Comparison of ENCODE assay signal across 8 cellular contexts in the genomic region with DNA sequence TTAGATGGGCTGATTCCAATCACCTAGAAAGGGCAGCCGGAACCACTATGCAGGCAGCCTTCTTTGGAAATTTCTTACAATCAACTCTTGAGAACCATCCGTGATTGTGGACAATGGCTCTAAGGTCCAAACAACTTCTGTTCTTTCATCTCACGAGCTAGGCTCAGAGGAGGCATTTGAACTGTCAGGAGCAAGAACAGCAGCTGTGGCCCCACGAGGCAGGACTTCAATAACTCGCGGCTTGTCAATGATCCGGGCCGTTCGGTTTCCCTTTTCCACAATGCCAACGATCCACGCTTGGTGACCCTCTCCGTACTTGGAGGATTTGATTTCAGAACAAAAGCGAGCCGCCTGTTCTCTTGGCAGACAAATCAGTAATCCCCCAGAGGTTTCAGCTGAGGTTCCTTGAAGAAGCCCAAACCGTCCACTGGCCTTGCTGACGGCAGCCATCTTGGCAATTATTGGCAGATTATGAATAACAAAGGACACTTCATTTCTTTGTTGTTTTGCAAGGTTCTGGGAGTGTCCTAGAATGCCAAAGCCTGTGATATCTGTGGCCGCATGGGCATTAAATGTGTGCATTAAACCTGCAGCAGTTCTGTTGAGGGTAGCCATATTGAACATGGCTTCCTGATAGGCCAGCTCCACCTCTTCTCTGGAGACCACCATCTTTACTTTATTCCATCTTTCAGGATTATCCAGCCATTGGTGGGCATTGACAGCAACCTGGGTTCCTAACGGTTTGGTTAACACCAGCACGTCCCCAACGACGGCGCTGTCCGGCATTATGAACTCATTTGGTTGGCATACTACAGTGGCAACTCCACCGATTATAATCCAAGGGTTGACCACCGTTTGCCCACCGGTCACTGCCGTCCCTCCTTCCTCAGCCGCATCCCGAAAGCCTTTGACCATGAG. TPM values are rescaled to one million over a fixed set of nuclear protein-coding genes. Genes with fewer than 3 reads are reported as not detected.
DNase-seq lines count a peak whose midpoint lies in the region; ATAC-seq and TF ChIP-seq lines count a peak whose summit lies in the region.

No MANE protein-coding gene starts in this region.

- DNase-seq in Jurkat, Clone E6-1 (ENCODE audit: low read depth, low spot score) = no peak
- DNase-seq in colonic mucosa = no peak
- no peak for DNase-seq in natural killer cell treated with Interleukin-12 subunit alpha and Interleukin-12 subunit beta and Interleukin-15 and Interleukin-18, amount 100 ng/mL, for 72 hours (ENCODE audit: low spot score)
- DNase-seq in NCI-H128 (lab: John Stamatoyannopoulos, UW; ENCODE audit: unreplicated experiment) = no peak
- no peak for DNase-seq in central memory CD4-positive, alpha-beta T cell

- peak overlapping the region; percentile 97 for H3K27ac ChIP-seq in BLaER1
- peak overlapping the region; percentile 92 for H3K27ac ChIP-seq in colonic mucosa

- TF ChIP-seq POLR2A in GM18505 (IDR thresholded peaks at IDR 0.05; ENCODE audit: borderline replicate concordance, extremely low read depth, insufficient read depth, insufficient read length) = no peak

- H3K9ac ChIP-seq in BLaER1 (peak overlapping the region; percentile 95), colonic mucosa (ENCODE audit: low read depth in 2 of 2, low read length in 2 of 2) (peak overlapping the region; percentile 87 to 92)

- peaks cover 29 to 38% of the 10 kb centered on the region in 2 donors for H3K4me1 Mint-ChIP-seq in natural killer cell treated with Interleukin-12 subunit alpha and Interleukin-12 subunit beta and Interleukin-15 and Interleukin-18, amount 100 ng/mL, for 72 hours (ENCODE audit: low read depth in 2 of 2)

- peaks cover 21% of the 10 kb centered on the region for H3K36me3 ChIP-seq in BLaER1
- H3K36me3 ChIP-seq in colonic mucosa = no peaks in the 10 kb centered on the region

- H3K4me1 ChIP-seq in BLaER1 = peaks cover 30% of the 10 kb centered on the region
- H3K4me1 ChIP-seq in colonic mucosa = peaks cover 13% of the 10 kb centered on the region

- H3K4me3 Mint-ChIP-seq in natural killer cell treated with Interleukin-12 subunit alpha and Interleukin-12 subunit beta and Interleukin-15 and Interleukin-18, amount 100 ng/mL, for 72 hours = peak overlapping the region; percentile 85

- H3K4me2 ChIP-seq in BLaER1 = peak overlapping the region; percentile 96

- no peaks in the 10 kb centered on the region for H3K27me3 Mint-ChIP-seq in natural killer cell treated with Interleukin-12 subunit alpha and Interleukin-12 subunit beta and Interleukin-15 and Interleukin-18, amount 100 ng/mL, for 72 hours

- H3K9me3 ChIP-seq in BLaER1 (no peaks in the 10 kb centered on the region), colonic mucosa (no peaks in the 10 kb centered on the region)

- peak overlapping the region; percentile 76 to 96 for H3K27ac Mint-ChIP-seq in natural killer cell treated with Interleukin-12 subunit alpha and Interleukin-12 subunit beta and Interleukin-15 and Interleukin-18, amount 100 ng/mL, for 72 hours

- H3K36me3 Mint-ChIP-seq in natural killer cell treated with Interleukin-12 subunit alpha and Interleukin-12 subunit beta and Interleukin-15 and Interleukin-18, amount 100 ng/mL, for 72 hours = peaks cover 12% of the 10 kb centered on the region

- no peak for ATAC-seq in natural killer cell treated with Interleukin-12 subunit alpha and Interleukin-12 subunit beta and Interleukin-15 and Interleukin-18, amount 100 ng/mL, for 72 hours
- no peak for ATAC-seq in HG03108 (IDR thresholded peaks at IDR 0.05; ENCODE audit: unreplicated experiment)
- ATAC-seq in GM18505 (IDR thresholded peaks at IDR 0.05; ENCODE audit: unreplicated experiment) = no peak

- intact Hi-C loops in colonic mucosa (cut with DNase I) = loop anchor here (5.0 kb wide), 1 partner anchor 83 kb away; the partner anchor contains the start of gene ZNF768

- H3K27me3 ChIP-seq in BLaER1 = no peaks in the 10 kb centered on the region
- H3K27me3 ChIP-seq in colonic mucosa = no peaks in the 10 kb centered on the region

- peak overlapping the region; percentile 91 for H3K4me3 ChIP-seq in BLaER1
- H3K4me3 ChIP-seq in Jurkat, Clone E6-1 (ENCODE audit: low read length) = peak overlapping the region; percentile 83
- H3K4me3 ChIP-seq in colonic mucosa = peak overlapping the region; percentile 68

- no peaks in the 10 kb centered on the region for H3K9me3 Mint-ChIP-seq in natural killer cell treated with Interleukin-12 subunit alpha and Interleukin-12 subunit beta and Interleukin-15 and Interleukin-18, amount 100 ng/mL, for 72 hours

- peaks cover 28% of the 10 kb centered on the region; the same call in 1 of the 2 replicates for H4K20me1 ChIP-seq in BLaER1

- TF ChIP-seq CTCF in colonic mucosa (IDR thresholded peaks at IDR 0.05) = no peak

RNA-seq across cellular contexts. Expression of gene SEPHS2, which starts 1.2 kb away (rescaled TPM):
- 43.0 TPM for polyA plus RNA-seq in Jurkat, Clone E6-1 (2012; ENCODE audit: insufficient read depth, insufficient read length)
- total RNA-seq in colonic mucosa = 100 to 1,000 TPM in 1 of 2 donors, 10 to 100 TPM in 1; 93.3 to 156 TPM
- total RNA-seq in natural killer cell treated with Interleukin-12 subunit alpha and Interleukin-12 subunit beta and Interleukin-15 and Interleukin-18, amount 100 ng/mL, for 72 hours = 10 to 100 TPM; 84.7 to 91.4 TPM

RNA-seq across cellular contexts. Expression of gene DCTPP1, which starts 14.7 kb away (rescaled TPM):
- 107 TPM for polyA plus RNA-seq in Jurkat, Clone E6-1 (2012; ENCODE audit: insufficient read depth, insufficient read length)
- 100 to 1,000 TPM in 1 of 2 donors, 10 to 100 TPM in 1; 80.9 to 153 TPM for total RNA-seq in colonic mucosa
- 100 to 1,000 TPM in 1 of 2 donors, 10 to 100 TPM in 1; 95.9 to 155 TPM for total RNA-seq in natural killer cell treated with Interleukin-12 subunit alpha and Interleukin-12 subunit beta and Interleukin-15 and Interleukin-18, amount 100 ng/mL, for 72 hours

RNA-seq across cellular contexts. Expression of gene ITGAL, which starts 28.1 kb away (rescaled TPM):
- 48.4 TPM for polyA plus RNA-seq in Jurkat, Clone E6-1 (2012; ENCODE audit: insufficient read depth, insufficient read length)
- 1 to 10 TPM; 3.4 to 4.8 TPM for total RNA-seq in colonic mucosa
- 100 to 1,000 TPM; 648 to 717 TPM for total RNA-seq in natural killer cell treated with Interleukin-12 subunit alpha and Interleukin-12 subunit beta and Interleukin-15 and Interleukin-18, amount 100 ng/mL, for 72 hours

RNA-seq across cellular contexts. Expression of gene ZNF771, which starts 37.1 kb away (rescaled TPM):
- polyA plus RNA-seq in Jurkat, Clone E6-1 (2012; ENCODE audit: insufficient read depth, insufficient read length) = 7.0 TPM
- total RNA-seq in colonic mucosa = 1 to 10 TPM; 3.5 to 6.5 TPM
- 1 to 10 TPM; 3.4 to 7.3 TPM for total RNA-seq in natural killer cell treated with Interleukin-12 subunit alpha and Interleukin-12 subunit beta and Interleukin-15 and Interleukin-18, amount 100 ng/mL, for 72 hours

RNA-seq across cellular contexts. Expression of gene ZNF48, which starts 49.3 kb away (rescaled TPM):
- polyA plus RNA-seq in Jurkat, Clone E6-1 (2012; ENCODE audit: insufficient read depth, insufficient read length) = 13.1 TPM
- 1 to 10 TPM; 6.5 to 6.8 TPM for total RNA-seq in colonic mucosa
- 10 to 100 TPM; 10.2 to 14.7 TPM for total RNA-seq in natural killer cell treated with Interleukin-12 subunit alpha and Interleukin-12 subunit beta and Interleukin-15 and Interleukin-18, amount 100 ng/mL, for 72 hours

Comparison
In these comparisons a context has a peak if more than half of its experiments do, and no peak if none do; other contexts are left out.
1. RNA of gene ITGAL, which starts 28.1 kb away (total RNA-seq): 648 to 717 TPM in natural killer cell treated with Interleukin-12 subunit alpha and Interleukin-12 subunit beta and Interleukin-15 and Interleukin-18, amount 100 ng/mL, for 72 hours; 3.4 to 4.8 TPM in colonic mucosa; every median in the first group is over 100 times any median in the second.
2. Peak in every context shown above with its lines, with median percentiles within 50 percentile points of each other: H3K4me3 ChIP-seq.